In the genomic region with DNA sequence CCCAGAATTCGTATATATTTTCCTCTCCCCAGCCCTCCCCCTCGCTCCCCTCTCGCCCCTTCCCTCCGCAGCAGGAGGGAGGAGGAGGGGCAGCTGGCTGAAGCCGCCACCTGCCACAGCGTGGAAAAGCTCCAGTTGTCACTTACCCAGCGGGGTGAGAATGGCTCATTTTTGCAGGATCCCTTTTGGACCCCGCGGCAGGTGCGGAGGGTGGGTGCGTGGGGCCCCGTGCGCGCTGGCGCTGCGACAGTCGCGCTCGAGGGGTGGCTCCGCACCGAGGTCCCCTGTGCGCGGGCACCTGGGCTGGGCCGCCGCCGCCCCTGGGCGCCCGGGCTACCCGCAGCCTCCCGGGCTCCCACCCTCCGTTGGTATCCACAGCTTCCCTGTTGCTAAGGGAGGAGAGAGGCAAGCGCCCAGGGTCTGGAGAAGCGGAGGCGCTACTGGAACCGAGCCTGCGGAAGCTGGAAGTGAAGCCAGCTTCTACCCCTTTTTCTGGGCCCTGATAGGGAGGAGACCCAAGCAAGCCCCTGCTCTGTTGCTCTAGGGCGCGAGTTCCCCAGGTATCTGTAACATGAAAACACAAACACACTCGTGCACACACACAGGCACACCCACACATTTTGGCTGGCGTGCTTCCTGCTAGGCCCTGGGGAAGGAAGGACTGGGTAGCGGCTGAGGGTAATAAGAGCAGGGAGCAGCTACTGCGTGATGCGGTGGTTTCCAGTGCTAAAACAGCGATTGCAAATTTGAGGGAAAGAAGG, we compare ENCODE assay signal across 9 cellular contexts. TPM values are rescaled to one million over a fixed set of nuclear protein-coding genes. Genes with fewer than 3 reads are reported as not detected.
DNase-seq lines count a peak whose midpoint lies in the region; ATAC-seq and TF ChIP-seq lines count a peak whose summit lies in the region.
"Had no signal": no experiment of that assay in that cellular context is flagged by ENCODE, and none has a peak within 500 bp of the region (broad histone marks: within the 10 kb centered on the region; RNA-seq: fewer than 3 reads in every experiment).

Gene ERICH3 (minus strand): TSS at position 442 of the 761 bp plus-strand sequence. CDS start 273 bp downstream, at position 169.

- H3K27me3 Mint-ChIP-seq in Caco-2 (ENCODE audit: insufficient read depth, unreplicated experiment), result no peaks in the 10 kb centered on the region

- intact Hi-C loops in Caco-2 (cut with micrococcal nuclease; ENCODE audit: unreplicated experiment), result no loop called here

- H3K9me3 ChIP-seq in HEK293 (ENCODE audit: control insufficient read depth, insufficient read depth, low read depth, low read length) (no peaks in the 10 kb centered on the region), Peyer's patch (peaks cover 0 to 6% (median 0%) of the 10 kb centered on the region in 4 donors), iPS-20b (ENCODE audit: insufficient read depth, low read depth, low read length) (no peaks in the 10 kb centered on the region; the same call in 1 of the 2 replicates), suprapubic skin (no peaks in the 10 kb centered on the region), Caco-2 (no peaks in the 10 kb centered on the region)

- peak within 1 kb of the TSS; percentile 13; the same call in 1 of the 2 replicates for H3K4me3 ChIP-seq in HEK293 (ENCODE audit: low read depth, low read length)
- peak within 1 kb of the TSS in 3 of 4 donors; percentile 16 to 29 (median 22) for H3K4me3 ChIP-seq in Peyer's patch
- peak within 1 kb of the TSS; percentile 67 for H3K4me3 ChIP-seq in iPS-20b (ENCODE audit: low read length)
- H3K4me3 ChIP-seq in suprapubic skin, result peak within 1 kb of the TSS; percentile 43
- no peak within 1 kb of the TSS for H3K4me3 ChIP-seq in Caco-2 (ENCODE audit: low read depth, low read length)

- no peaks in the 10 kb centered on the region for H3K27me3 ChIP-seq in Peyer's patch
- peaks cover 28% of the 10 kb centered on the region for H3K27me3 ChIP-seq in iPS-20b (ENCODE audit: insufficient read depth, low read length)
- peaks cover 5% of the 10 kb centered on the region for H3K27me3 ChIP-seq in suprapubic skin
- H3K27me3 ChIP-seq in Caco-2 (replicated peaks; ENCODE audit: control insufficient read depth, insufficient read depth, low read length), result no peaks in the 10 kb centered on the region

- no TSS peak for BruUV-seq in Caco-2 (replicated peaks; lab: Mats Ljungman, UMichigan)

- H3K9ac ChIP-seq in iPS-20b (ENCODE audit: low read depth, low read length), result peak within 1 kb of the TSS; percentile 21; the same call in 1 of the 2 replicates

- H3K9me3 Mint-ChIP-seq in Caco-2 (ENCODE audit: unreplicated experiment), result no peaks in the 10 kb centered on the region

- TF ChIP-seq EP300 in suprapubic skin (IDR thresholded peaks at IDR 0.05), result no peak

- CTCF ChIA-PET in GM10248 (lab: Yijun Ruan, JAX), result interaction anchor here (1.0 to 3.6 kb wide), 3 partner anchors 16 to 29 kb away, joined by 3 to 20 read pairs (median 3); no protein-coding TSS in a partner anchor
- CTCF ChIA-PET in HEK293 (lab: Yijun Ruan, JAX), result no interaction called here
- CTCF ChIA-PET in Caco-2 (lab: Charles Lee), result no interaction called here

- TF ChIP-seq CTCF in GM10248 (IDR thresholded peaks at IDR 0.05; ENCODE audit: control extremely low read depth, extremely low read depth, low read depth, missing control alignments), result no peak
- no peak for TF ChIP-seq CTCF in HEK293 (tag by site-specific recombination; IDR thresholded peaks at IDR 0.05)
- TF ChIP-seq CTCF in Peyer's patch (IDR thresholded peaks at IDR 0.05), result no peak
- no peak for TF ChIP-seq CTCF in suprapubic skin (IDR thresholded peaks at IDR 0.05)
- TF ChIP-seq CTCF in Caco-2 (IDR thresholded peaks at IDR 0.05; ENCODE audit: insufficient read depth in 1 of 2, low read depth in 1 of 2, low read length in 1 of 2, severe bottlenecking in 1 of 2, unreplicated experiment in 1 of 2), result no peak

- 3% methylated on average over 23 of the region's 44 CpGs for WGBS in suprapubic skin

- no peaks in the 10 kb centered on the region for H3K36me3 ChIP-seq in HEK293 (ENCODE audit: control insufficient read depth in 2 of 2, insufficient read depth in 1 of 2, low read length in 2 of 2)
- no peaks in the 10 kb centered on the region for H3K36me3 ChIP-seq in Peyer's patch
- no peaks in the 10 kb centered on the region for H3K36me3 ChIP-seq in iPS-20b (ENCODE audit: insufficient read depth, low read depth, low read length)
- H3K36me3 ChIP-seq in suprapubic skin, result no peaks in the 10 kb centered on the region
- no peaks in the 10 kb centered on the region for H3K36me3 ChIP-seq in Caco-2 (ENCODE audit: control insufficient read depth, insufficient read depth, low read length)

- DNase-seq in GM10248 (ENCODE audit: extremely low spot score), result peak; percentile 18
- DNase-seq in Peyer's patch, result no peak
- no peak for DNase-seq in suprapubic skin (ENCODE audit: low spot score in 2 of 2)
- DNase-seq in Caco-2, result no peak
- no peak for DNase-seq in UCSD-AML1 (lab: John Stamatoyannopoulos, UW; ENCODE audit: unreplicated experiment)

- no peak within 1 kb of the TSS for H3K4me3 Mint-ChIP-seq in Caco-2 (ENCODE audit: unreplicated experiment)

- no peaks in the 10 kb centered on the region for H3K36me3 Mint-ChIP-seq in Caco-2 (ENCODE audit: insufficient read depth, unreplicated experiment)

- no peak for ATAC-seq in GM21528 (IDR thresholded peaks at IDR 0.05; ENCODE audit: low FRiP score, unreplicated experiment)

- H3K27ac Mint-ChIP-seq in Caco-2 (ENCODE audit: unreplicated experiment), result no peak within 1 kb of the TSS

- H3K27ac ChIP-seq in HEK293 (ENCODE audit: extremely low read depth, low read depth, low read length), result no peak within 1 kb of the TSS
- no peak within 1 kb of the TSS for H3K27ac ChIP-seq in Peyer's patch
- no peak within 1 kb of the TSS for H3K27ac ChIP-seq in iPS-20b (ENCODE audit: low read length)
- no peak within 1 kb of the TSS for H3K27ac ChIP-seq in suprapubic skin

- POLR2A ChIA-PET in GM10248 (lab: Yijun Ruan, JAX) (no interaction called here), HEK293 (lab: Yijun Ruan, JAX) (no interaction called here), Caco-2 (lab: Charles Lee) (no interaction called here)

- H3K4me1 Mint-ChIP-seq in Caco-2 (ENCODE audit: low read depth, unreplicated experiment), result no peaks in the 10 kb centered on the region

- no peaks in the 10 kb centered on the region for H3K4me1 ChIP-seq in HEK293 (ENCODE audit: control insufficient read depth, insufficient read depth, low read length)
- no peaks in the 10 kb centered on the region for H3K4me1 ChIP-seq in Peyer's patch
- H3K4me1 ChIP-seq in iPS-20b (ENCODE audit: insufficient read depth, low read length), result peaks cover 10% of the 10 kb centered on the region
- peaks cover 11% of the 10 kb centered on the region for H3K4me1 ChIP-seq in suprapubic skin
- H3K4me1 ChIP-seq in Caco-2, result no peaks in the 10 kb centered on the region

- TF ChIP-seq POLR2A in Peyer's patch (IDR thresholded peaks at IDR 0.05), result no peak
- TF ChIP-seq POLR2A in suprapubic skin (IDR thresholded peaks at IDR 0.05), result no peak

TF ChIP-seq in HEK293, 187 proteins besides CTCF, POLR2A, EP300 and RAD21 (continues in another document):
- TF ChIP-seq SALL2 (tag by site-specific recombination; IDR thresholded peaks at IDR 0.05; ENCODE audit: borderline replicate concordance), result no peak
- TF ChIP-seq BCL11A (tag by site-specific recombination; IDR thresholded peaks at IDR 0.05; ENCODE audit: low read depth), result no peak
- TF ChIP-seq, protein P1, sequence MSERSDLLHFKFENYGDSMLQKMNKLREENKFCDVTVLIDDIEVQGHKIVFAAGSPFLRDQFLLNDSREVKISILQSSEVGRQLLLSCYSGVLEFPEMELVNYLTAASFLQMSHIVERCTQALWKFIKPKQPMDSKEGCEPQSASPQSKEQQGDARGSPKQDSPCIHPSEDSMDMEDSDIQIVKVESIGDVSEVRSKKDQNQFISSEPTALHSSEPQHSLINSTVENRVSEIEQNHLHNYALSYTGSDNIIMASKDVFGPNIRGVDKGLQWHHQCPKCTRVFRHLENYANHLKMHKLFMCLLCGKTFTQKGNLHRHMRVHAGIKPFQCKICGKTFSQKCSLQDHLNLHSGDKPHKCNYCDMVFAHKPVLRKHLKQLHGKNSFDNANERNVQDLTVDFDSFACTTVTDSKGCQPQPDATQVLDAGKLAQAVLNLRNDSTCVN (tag by site-specific recombination; optimal IDR thresholded peaks at IDR 0.05), result no peak
- TF ChIP-seq ZFP41 (tag by site-specific recombination; IDR thresholded peaks at IDR 0.05; ENCODE audit: borderline replicate concordance), result no peak
- no peak for TF ChIP-seq ZNF623 (tag by site-specific recombination; IDR thresholded peaks at IDR 0.05)
- TF ChIP-seq, protein P2, sequence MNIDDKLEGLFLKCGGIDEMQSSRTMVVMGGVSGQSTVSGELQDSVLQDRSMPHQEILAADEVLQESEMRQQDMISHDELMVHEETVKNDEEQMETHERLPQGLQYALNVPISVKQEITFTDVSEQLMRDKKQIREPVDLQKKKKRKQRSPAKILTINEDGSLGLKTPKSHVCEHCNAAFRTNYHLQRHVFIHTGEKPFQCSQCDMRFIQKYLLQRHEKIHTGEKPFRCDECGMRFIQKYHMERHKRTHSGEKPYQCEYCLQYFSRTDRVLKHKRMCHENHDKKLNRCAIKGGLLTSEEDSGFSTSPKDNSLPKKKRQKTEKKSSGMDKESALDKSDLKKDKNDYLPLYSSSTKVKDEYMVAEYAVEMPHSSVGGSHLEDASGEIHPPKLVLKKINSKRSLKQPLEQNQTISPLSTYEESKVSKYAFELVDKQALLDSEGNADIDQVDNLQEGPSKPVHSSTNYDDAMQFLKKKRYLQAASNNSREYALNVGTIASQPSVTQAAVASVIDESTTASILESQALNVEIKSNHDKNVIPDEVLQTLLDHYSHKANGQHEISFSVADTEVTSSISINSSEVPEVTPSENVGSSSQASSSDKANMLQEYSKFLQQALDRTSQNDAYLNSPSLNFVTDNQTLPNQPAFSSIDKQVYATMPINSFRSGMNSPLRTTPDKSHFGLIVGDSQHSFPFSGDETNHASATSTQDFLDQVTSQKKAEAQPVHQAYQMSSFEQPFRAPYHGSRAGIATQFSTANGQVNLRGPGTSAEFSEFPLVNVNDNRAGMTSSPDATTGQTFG (tag by site-specific recombination; IDR thresholded peaks at IDR 0.05; ENCODE audit: borderline replicate concordance), result no peak
- TF ChIP-seq KLF1 (tag by site-specific recombination; IDR thresholded peaks at IDR 0.05), result no peak
- TF ChIP-seq ZNF211 (tag by site-specific recombination; IDR thresholded peaks at IDR 0.05; ENCODE audit: low read depth), result no peak
- no peak for TF ChIP-seq HOXC10 (CRISPR knock-in tag; IDR thresholded peaks at IDR 0.05)
- no peak for TF ChIP-seq ZNF354C (tag by site-specific recombination; IDR thresholded peaks at IDR 0.05; ENCODE audit: borderline replicate concordance, low read depth)
- no peak for TF ChIP-seq ZNF837 (tag by site-specific recombination; IDR thresholded peaks at IDR 0.05)

RNA-seq across cellular contexts. Expression of gene ERICH3, which starts in this region (rescaled TPM):
- total RNA-seq in Peyer's patch, result 1 to 10 TPM in 1 of 4 donors, under 1 TPM in 1, not detected in 2; 0.13 to 2.5 TPM
- not detected for total RNA-seq in suprapubic skin
- not detected in 2 replicates for total RNA-seq in Caco-2 (2022)
- total RNA-seq: endothelial cell of umbilical vein had no signal
